In the genomic region with DNA sequence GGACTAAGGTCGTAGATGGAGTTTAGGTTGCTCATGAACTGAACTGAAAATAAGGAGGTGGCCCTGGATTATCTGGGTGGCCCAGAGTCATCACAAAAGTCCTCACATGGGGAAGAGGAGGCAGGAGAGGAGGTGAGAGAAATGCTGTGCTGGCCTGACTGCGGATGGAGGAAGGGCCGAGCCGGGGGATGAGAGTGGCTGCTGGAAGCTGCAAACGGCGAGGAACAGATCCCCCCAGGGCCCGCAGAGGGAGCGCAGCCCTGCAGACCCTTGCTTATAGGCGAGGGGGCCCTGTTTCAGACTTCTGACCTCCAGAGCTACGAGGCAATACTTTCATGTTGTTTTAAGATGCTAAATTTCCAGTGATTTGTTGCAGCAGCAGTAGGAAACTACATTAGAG, we compare ENCODE assay signal across 13 cellular contexts.
DNase-seq lines count a peak whose midpoint lies in the region; ATAC-seq and TF ChIP-seq lines count a peak whose summit lies in the region.
"Had no signal": no experiment of that assay in that cellular context is flagged by ENCODE, and none has a peak within 500 bp of the region (broad histone marks: within the 10 kb centered on the region; RNA-seq: fewer than 3 reads in every experiment).

No MANE protein-coding gene starts in this region.

- 71 to 75% methylated on average over 10 of the region's 10 CpGs for WGBS in sigmoid colon, 2 donors

- no peak for ATAC-seq in GM18868 (IDR thresholded peaks at IDR 0.05; ENCODE audit: unreplicated experiment)
- ATAC-seq: CD8-positive, alpha-beta T cell had no signal

- peak; percentile 46 for DNase-seq in H7
- DNase-seq in Peyer's patch: peak in 2 of 3 donors; percentile 23 to 28
- peak; percentile 39 for DNase-seq in mesenteric fat pad (ENCODE audit: low spot score)
- DNase-seq in sigmoid colon: peak; percentile 28
- DNase-seq in NCI-H1417 treated with DMSO at 0.1 percent for 48 hours (lab: John Stamatoyannopoulos, UW): no peak
- DNase-seq in DMS 273 treated with DMSO at 0.1 percent for 48 hours (lab: John Stamatoyannopoulos, UW): no peak
- DNase-seq: Calu3; CD8-positive, alpha-beta T cell; GOT3 had no signal

- TF ChIP-seq POLR2A in Peyer's patch (IDR thresholded peaks at IDR 0.05): no peak
- no peak for TF ChIP-seq POLR2A in sigmoid colon (IDR thresholded peaks at IDR 0.05)

- H3K9me3 ChIP-seq in Peyer's patch (peaks cover 0 to 12% (median 0%) of the 10 kb centered on the region in 4 donors), sigmoid colon (peaks cover 0 to 3% (median under 1%) of the 10 kb centered on the region in 4 donors)
- H3K9me3 ChIP-seq: HAP-1 had no signal

- H3K27ac ChIP-seq in Peyer's patch: no peak overlapping the region
- H3K27ac ChIP-seq in sigmoid colon: no peak overlapping the region
- H3K27ac ChIP-seq: BLaER1 treated with 17β-estradiol and CSF1 and Interleukin-3, amounts not matched to agents 10 nM and 100 nM; HL-60 had no signal

- intact Hi-C loops in sigmoid colon (cut with DNase I): no loop called here

- H3K4me1 ChIP-seq in Peyer's patch (no peaks in the 10 kb centered on the region), sigmoid colon (no peaks in the 10 kb centered on the region)
- H3K4me1 ChIP-seq: HAP-1 had no signal

- H3K36me3 ChIP-seq in H7 (replicated peaks; ENCODE audit: control insufficient read depth, insufficient read depth, low read length): no peaks in the 10 kb centered on the region
- H3K36me3 ChIP-seq in Peyer's patch: no peaks in the 10 kb centered on the region
- H3K36me3 ChIP-seq in sigmoid colon: no peaks in the 10 kb centered on the region
- H3K36me3 ChIP-seq: BLaER1 treated with 17β-estradiol and CSF1 and Interleukin-3, amounts not matched to agents 10 nM and 100 nM; HAP-1 had no signal

- TF ChIP-seq CTCF in Peyer's patch (IDR thresholded peaks at IDR 0.05) (no peak), sigmoid colon (IDR thresholded peaks at IDR 0.05) (no peak)

- TF ChIP-seq EP300 in sigmoid colon (IDR thresholded peaks at IDR 0.05): no peak

- H3K4me3 ChIP-seq in H7 (ENCODE audit: insufficient read depth, low read depth, low read length): no peak overlapping the region
- H3K4me3 ChIP-seq in Peyer's patch: no peak overlapping the region
- no peak overlapping the region for H3K4me3 ChIP-seq in sigmoid colon
- H3K4me3 ChIP-seq: BLaER1 treated with 17β-estradiol and CSF1 and Interleukin-3, amounts not matched to agents 10 nM and 100 nM; HAP-1 had no signal

- H3K27me3 ChIP-seq in H7 (ENCODE audit: control insufficient read depth, insufficient read depth, low read length) (no peaks in the 10 kb centered on the region), Peyer's patch (no peaks in the 10 kb centered on the region), sigmoid colon (peaks cover 0 to 32% (median 11%) of the 10 kb centered on the region in 3 donors)

Comparison
In these comparisons a context has a peak if more than half of its experiments do, and no peak if none do; other contexts are left out.
1. DNase-seq: peak in H7 (single experiment), Peyer's patch (2 of 3), mesenteric fat pad (single experiment) and sigmoid colon (single experiment); none in NCI-H1417 treated with DMSO at 0.1 percent for 48 hours (single experiment) and DMS 273 treated with DMSO at 0.1 percent for 48 hours (single experiment).